8 cellular contexts compared by ENCODE assay signal in the genomic region with DNA sequence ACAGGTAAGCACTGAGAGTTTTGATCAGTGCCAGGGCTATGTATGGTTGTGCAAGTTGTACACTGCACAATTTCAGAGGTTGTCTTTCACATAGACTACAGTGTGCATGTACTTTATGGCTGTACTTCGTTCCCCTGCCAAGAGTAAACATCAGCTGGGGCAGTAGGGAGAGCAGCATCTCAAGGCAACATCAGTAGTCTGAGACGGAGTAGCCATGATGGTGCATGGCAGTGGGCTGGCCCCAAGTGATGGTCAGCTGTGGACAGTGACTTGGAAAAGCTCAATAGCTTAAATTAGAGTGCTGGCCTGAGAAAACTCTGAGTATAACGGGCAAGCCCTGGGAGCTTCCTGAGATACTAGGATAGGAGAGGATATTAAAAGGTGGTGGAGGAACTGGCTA.
"Had no signal": no experiment of that assay in that cellular context is flagged by ENCODE, and none has a peak within 500 bp of the region (broad histone marks: within the 10 kb centered on the region; RNA-seq: fewer than 3 reads in every experiment).

No MANE protein-coding gene starts in this region.

- H3K4me3 Mint-ChIP-seq: IgD-negative memory B cell had no signal

- H3K9ac ChIP-seq: KMS-11 had no signal

- DNase-seq: IMR-90, KBM-7, KG1 had no signal

- ATAC-seq: HepG2 had no signal

- H3K36me3 Mint-ChIP-seq: IgD-negative memory B cell had no signal

- H3K4me1 Mint-ChIP-seq: IgD-negative memory B cell had no signal

- H3K4me2 ChIP-seq: KMS-11 had no signal

- H3K27ac Mint-ChIP-seq: IgD-negative memory B cell had no signal

- H3K27ac ChIP-seq: HL-60, KMS-11 had no signal

- FAIRE-seq: HepG2, HTR-8/SVneo had no signal
